In the genomic region with DNA sequence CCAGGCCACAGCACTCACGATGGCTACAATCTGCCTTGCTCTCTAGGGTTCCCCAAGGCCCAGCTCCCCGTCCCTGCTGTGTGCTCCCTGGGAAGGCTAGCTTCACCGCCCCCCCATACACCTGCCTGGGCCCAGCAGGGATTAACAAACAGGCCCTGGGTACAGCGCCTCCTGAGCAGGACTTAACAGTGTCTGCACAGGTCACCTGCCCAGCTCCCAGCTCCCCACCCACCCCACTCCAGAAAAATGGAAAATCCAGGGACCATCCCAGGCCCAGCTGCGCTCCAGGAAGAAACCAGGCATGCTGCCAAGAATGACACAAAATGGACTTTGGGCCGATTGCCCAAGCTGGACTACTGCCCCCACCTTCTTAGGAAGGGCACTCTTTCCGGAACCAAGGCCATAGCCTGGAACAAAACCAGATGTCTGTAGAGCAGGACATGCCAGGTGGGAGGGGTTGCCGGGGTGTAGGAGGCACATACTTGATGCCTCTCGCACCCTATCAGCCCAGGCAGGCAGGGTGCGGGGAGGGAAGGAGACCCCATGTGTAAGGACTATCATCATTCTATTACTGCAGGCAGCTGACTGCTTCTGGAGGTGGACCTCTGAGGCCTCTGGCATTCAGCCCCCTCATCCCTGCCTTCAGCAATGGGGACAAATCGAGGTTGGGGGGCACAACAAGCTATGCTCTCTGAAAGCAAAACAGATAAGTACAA, we compare ENCODE assay signal across 1 cellular context.
TF ChIP-seq lines count a peak whose summit lies in the region.

No MANE protein-coding gene starts in this region.

TF ChIP-seq in HepG2, 621 proteins besides CTCF, POLR2A, EP300 and RAD21 (continued from another document and continues in another):
- TF ChIP-seq, protein P1, sequence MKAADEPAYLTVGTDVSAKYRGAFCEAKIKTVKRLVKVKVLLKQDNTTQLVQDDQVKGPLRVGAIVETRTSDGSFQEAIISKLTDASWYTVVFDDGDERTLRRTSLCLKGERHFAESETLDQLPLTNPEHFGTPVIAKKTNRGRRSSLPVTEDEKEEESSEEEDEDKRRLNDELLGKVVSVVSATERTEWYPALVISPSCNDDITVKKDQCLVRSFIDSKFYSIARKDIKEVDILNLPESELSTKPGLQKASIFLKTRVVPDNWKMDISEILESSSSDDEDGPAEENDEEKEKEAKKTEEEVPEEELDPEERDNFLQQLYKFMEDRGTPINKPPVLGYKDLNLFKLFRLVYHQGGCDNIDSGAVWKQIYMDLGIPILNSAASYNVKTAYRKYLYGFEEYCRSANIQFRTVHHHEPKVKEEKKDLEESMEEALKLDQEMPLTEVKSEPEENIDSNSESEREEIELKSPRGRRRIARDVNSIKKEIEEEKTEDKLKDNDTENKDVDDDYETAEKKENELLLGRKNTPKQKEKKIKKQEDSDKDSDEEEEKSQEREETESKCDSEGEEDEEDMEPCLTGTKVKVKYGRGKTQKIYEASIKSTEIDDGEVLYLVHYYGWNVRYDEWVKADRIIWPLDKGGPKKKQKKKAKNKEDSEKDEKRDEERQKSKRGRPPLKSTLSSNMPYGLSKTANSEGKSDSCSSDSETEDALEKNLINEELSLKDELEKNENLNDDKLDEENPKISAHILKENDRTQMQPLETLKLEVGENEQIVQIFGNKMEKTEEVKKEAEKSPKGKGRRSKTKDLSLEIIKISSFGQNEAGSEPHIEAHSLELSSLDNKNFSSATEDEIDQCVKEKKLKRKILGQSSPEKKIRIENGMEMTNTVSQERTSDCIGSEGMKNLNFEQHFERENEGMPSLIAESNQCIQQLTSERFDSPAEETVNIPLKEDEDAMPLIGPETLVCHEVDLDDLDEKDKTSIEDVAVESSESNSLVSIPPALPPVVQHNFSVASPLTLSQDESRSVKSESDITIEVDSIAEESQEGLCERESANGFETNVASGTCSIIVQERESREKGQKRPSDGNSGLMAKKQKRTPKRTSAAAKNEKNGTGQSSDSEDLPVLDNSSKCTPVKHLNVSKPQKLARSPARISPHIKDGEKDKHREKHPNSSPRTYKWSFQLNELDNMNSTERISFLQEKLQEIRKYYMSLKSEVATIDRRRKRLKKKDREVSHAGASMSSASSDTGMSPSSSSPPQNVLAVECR (CRISPR knock-in tag; IDR thresholded peaks at IDR 0.05; ENCODE audit: borderline replicate concordance) = peak; percentile 83; the same call in 1 of the 2 replicates
- TF ChIP-seq ZNF282 (IDR thresholded peaks at IDR 0.05; ENCODE audit: partially characterized antibody) = no peak
- TF ChIP-seq ZFP1 (CRISPR knock-in tag; IDR thresholded peaks at IDR 0.05) = peak; percentile 95
- TF ChIP-seq MTF2 (CRISPR knock-in tag; IDR thresholded peaks at IDR 0.05; ENCODE audit: borderline replicate concordance) = peak; percentile 20; the same call in 1 of the 2 replicates
- TF ChIP-seq ZNF136 (CRISPR knock-in tag; IDR thresholded peaks at IDR 0.05; ENCODE audit: low read depth) = peak; percentile 95
- TF ChIP-seq, protein P2, sequence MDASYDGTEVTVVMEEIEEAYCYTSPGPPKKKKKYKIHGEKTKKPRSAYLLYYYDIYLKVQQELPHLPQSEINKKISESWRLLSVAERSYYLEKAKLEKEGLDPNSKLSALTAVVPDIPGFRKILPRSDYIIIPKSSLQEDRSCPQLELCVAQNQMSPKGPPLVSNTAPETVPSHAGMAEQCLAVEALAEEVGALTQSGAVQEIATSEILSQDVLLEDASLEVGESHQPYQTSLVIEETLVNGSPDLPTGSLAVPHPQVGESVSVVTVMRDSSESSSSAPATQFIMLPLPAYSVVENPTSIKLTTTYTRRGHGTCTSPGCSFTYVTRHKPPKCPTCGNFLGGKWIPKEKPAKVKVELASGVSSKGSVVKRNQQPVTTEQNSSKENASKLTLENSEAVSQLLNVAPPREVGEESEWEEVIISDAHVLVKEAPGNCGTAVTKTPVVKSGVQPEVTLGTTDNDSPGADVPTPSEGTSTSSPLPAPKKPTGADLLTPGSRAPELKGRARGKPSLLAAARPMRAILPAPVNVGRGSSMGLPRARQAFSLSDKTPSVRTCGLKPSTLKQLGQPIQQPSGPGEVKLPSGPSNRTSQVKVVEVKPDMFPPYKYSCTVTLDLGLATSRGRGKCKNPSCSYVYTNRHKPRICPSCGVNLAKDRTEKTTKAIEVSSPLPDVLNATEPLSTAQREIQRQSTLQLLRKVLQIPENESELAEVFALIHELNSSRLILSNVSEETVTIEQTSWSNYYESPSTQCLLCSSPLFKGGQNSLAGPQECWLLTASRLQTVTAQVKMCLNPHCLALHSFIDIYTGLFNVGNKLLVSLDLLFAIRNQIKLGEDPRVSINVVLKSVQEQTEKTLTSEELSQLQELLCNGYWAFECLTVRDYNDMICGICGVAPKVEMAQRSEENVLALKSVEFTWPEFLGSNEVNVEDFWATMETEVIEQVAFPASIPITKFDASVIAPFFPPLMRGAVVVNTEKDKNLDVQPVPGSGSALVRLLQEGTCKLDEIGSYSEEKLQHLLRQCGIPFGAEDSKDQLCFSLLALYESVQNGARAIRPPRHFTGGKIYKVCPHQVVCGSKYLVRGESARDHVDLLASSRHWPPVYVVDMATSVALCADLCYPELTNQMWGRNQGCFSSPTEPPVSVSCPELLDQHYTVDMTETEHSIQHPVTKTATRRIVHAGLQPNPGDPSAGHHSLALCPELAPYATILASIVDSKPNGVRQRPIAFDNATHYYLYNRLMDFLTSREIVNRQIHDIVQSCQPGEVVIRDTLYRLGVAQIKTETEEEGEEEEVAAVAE (CRISPR knock-in tag; IDR thresholded peaks at IDR 0.05; ENCODE audit: borderline replicate concordance) = peak; percentile 95
- TF ChIP-seq ZFP36 (IDR thresholded peaks at IDR 0.05; ENCODE audit: borderline replicate concordance, low read depth, low read length, partially characterized antibody) = no peak
- peak; percentile 98 for TF ChIP-seq ZKSCAN8 (CRISPR knock-in tag; IDR thresholded peaks at IDR 0.05; ENCODE audit: borderline replicate concordance)
- no peak; the same call in 1 of the 2 replicates for TF ChIP-seq ARHGAP35 (CRISPR knock-in tag; IDR thresholded peaks at IDR 0.05; ENCODE audit: borderline replicate concordance)
- TF ChIP-seq YY1 (IDR thresholded peaks at IDR 0.05; ENCODE audit: insufficient read depth, insufficient replicate concordance, low read depth, low read length) = peak; percentile 77
- peak; percentile 89; the same call in 1 of the 2 replicates for TF ChIP-seq ZNF709 (CRISPR knock-in tag; IDR thresholded peaks at IDR 0.05)
- peak; percentile 99 for TF ChIP-seq SALL2 (CRISPR knock-in tag; IDR thresholded peaks at IDR 0.05)
- TF ChIP-seq MTF1 (CRISPR knock-in tag; IDR thresholded peaks at IDR 0.05) = no peak
- TF ChIP-seq CEBPG (CRISPR knock-in tag; IDR thresholded peaks at IDR 0.05) = peak; percentile 99
- peak; percentile 99 for TF ChIP-seq ZNF747 (CRISPR knock-in tag; IDR thresholded peaks at IDR 0.05; ENCODE audit: borderline replicate concordance)
- TF ChIP-seq TEAD2 (CRISPR knock-in tag; IDR thresholded peaks at IDR 0.05) = no peak
- TF ChIP-seq REXO4 (CRISPR knock-in tag; IDR thresholded peaks at IDR 0.05; ENCODE audit: borderline replicate concordance) = no peak
- peak; percentile 68 for TF ChIP-seq ATF7 (IDR thresholded peaks at IDR 0.05)
- TF ChIP-seq ATF7 (CRISPR knock-in tag; IDR thresholded peaks at IDR 0.05) = peak; percentile 99
- peak; percentile 97 for TF ChIP-seq HNRNPL (IDR thresholded peaks at IDR 0.05; ENCODE audit: low read depth, low read length)
- TF ChIP-seq TAF15 (IDR thresholded peaks at IDR 0.05; ENCODE audit: low read depth, low read length, poor library complexity, severe bottlenecking) = no peak
- TF ChIP-seq ZNF615 (CRISPR knock-in tag; IDR thresholded peaks at IDR 0.05; ENCODE audit: borderline replicate concordance) = peak; percentile 99; the same call in 1 of the 2 replicates
- TF ChIP-seq ZBTB8A (CRISPR knock-in tag; IDR thresholded peaks at IDR 0.05; ENCODE audit: borderline replicate concordance, low read depth) = peak; percentile 57; the same call in 1 of the 2 replicates
- peak; percentile 98; the same call in 1 of the 2 replicates for TF ChIP-seq ZNF292 (CRISPR knock-in tag; IDR thresholded peaks at IDR 0.05; ENCODE audit: borderline replicate concordance, low read depth)
- peak; percentile 100 for TF ChIP-seq SALL1 (CRISPR knock-in tag; IDR thresholded peaks at IDR 0.05)
- no peak for TF ChIP-seq DNMT1 (CRISPR knock-in tag; IDR thresholded peaks at IDR 0.05)
- TF ChIP-seq ARNT (IDR thresholded peaks at IDR 0.05) = no peak
- 0 out of 2 replicates have a peak, but pooled peaks have one; percentile 80 for TF ChIP-seq ZNF232 (CRISPR knock-in tag; IDR thresholded peaks at IDR 0.05; ENCODE audit: borderline replicate concordance)
- no peak; the same call in 1 of the 2 replicates for TF ChIP-seq NFYB (CRISPR knock-in tag; IDR thresholded peaks at IDR 0.05)
- TF ChIP-seq MTA3 (CRISPR knock-in tag; IDR thresholded peaks at IDR 0.05) = no peak
- peak; percentile 100 for TF ChIP-seq KDM4B (CRISPR knock-in tag; IDR thresholded peaks at IDR 0.05)
- TF ChIP-seq, protein P3, sequence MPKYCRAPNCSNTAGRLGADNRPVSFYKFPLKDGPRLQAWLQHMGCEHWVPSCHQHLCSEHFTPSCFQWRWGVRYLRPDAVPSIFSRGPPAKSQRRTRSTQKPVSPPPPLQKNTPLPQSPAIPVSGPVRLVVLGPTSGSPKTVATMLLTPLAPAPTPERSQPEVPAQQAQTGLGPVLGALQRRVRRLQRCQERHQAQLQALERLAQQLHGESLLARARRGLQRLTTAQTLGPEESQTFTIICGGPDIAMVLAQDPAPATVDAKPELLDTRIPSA (CRISPR knock-in tag; IDR thresholded peaks at IDR 0.05; ENCODE audit: borderline replicate concordance) = no peak
- peak; percentile 76; the same call in 1 of the 2 replicates for TF ChIP-seq LCORL (IDR thresholded peaks at IDR 0.05)
- TF ChIP-seq LCORL (CRISPR knock-in tag; IDR thresholded peaks at IDR 0.05) = peak; percentile 100
- peak; percentile 78 for TF ChIP-seq ZNF501 (CRISPR knock-in tag; IDR thresholded peaks at IDR 0.05)
- TF ChIP-seq AGO2 (optimal IDR thresholded peaks at IDR 0.05; ENCODE audit: low read depth, low read length) = no peak
- TF ChIP-seq EED (CRISPR knock-in tag; IDR thresholded peaks at IDR 0.05) = peak; percentile 81; the same call in 1 of the 2 replicates
- peak; percentile 99 for TF ChIP-seq NFIC (IDR thresholded peaks at IDR 0.05; ENCODE audit: low read length)
- peak; percentile 90 for TF ChIP-seq JARID2 (CRISPR knock-in tag; IDR thresholded peaks at IDR 0.05; ENCODE audit: insufficient replicate concordance)
- TF ChIP-seq SRSF9 (IDR thresholded peaks at IDR 0.05; ENCODE audit: borderline replicate concordance, insufficient read depth, low read depth, low read length, poor library complexity, severe bottlenecking) = no peak
- TF ChIP-seq, protein P4, sequence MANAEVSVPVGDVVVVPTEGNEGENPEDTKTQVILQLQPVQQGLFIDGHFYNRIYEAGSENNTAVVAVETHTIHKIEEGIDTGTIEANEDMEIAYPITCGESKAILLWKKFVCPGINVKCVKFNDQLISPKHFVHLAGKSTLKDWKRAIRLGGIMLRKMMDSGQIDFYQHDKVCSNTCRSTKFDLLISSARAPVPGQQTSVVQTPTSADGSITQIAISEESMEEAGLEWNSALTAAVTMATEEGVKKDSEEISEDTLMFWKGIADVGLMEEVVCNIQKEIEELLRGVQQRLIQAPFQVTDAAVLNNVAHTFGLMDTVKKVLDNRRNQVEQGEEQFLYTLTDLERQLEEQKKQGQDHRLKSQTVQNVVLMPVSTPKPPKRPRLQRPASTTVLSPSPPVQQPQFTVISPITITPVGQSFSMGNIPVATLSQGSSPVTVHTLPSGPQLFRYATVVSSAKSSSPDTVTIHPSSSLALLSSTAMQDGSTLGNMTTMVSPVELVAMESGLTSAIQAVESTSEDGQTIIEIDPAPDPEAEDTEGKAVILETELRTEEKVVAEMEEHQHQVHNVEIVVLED (CRISPR knock-in tag; IDR thresholded peaks at IDR 0.05; ENCODE audit: borderline replicate concordance) = peak; percentile 81; the same call in 1 of the 2 replicates
- TF ChIP-seq KAT7 (CRISPR knock-in tag; IDR thresholded peaks at IDR 0.05; ENCODE audit: borderline replicate concordance) = peak; percentile 97
- no peak for TF ChIP-seq MBNL3 (CRISPR knock-in tag; conservative IDR thresholded peaks at IDR 0.05)
- TF ChIP-seq ZNF317 (CRISPR knock-in tag; IDR thresholded peaks at IDR 0.05) = peak; percentile 92
- TF ChIP-seq FLYWCH1 (CRISPR knock-in tag; IDR thresholded peaks at IDR 0.05) = 0 out of 2 replicates have a peak, but pooled peaks have one; percentile 21
- 0 out of 2 replicates have a peak, but pooled peaks have one; percentile 68 for TF ChIP-seq SIN3B (IDR thresholded peaks at IDR 0.05; ENCODE audit: low read length)
- TF ChIP-seq, protein P5, sequence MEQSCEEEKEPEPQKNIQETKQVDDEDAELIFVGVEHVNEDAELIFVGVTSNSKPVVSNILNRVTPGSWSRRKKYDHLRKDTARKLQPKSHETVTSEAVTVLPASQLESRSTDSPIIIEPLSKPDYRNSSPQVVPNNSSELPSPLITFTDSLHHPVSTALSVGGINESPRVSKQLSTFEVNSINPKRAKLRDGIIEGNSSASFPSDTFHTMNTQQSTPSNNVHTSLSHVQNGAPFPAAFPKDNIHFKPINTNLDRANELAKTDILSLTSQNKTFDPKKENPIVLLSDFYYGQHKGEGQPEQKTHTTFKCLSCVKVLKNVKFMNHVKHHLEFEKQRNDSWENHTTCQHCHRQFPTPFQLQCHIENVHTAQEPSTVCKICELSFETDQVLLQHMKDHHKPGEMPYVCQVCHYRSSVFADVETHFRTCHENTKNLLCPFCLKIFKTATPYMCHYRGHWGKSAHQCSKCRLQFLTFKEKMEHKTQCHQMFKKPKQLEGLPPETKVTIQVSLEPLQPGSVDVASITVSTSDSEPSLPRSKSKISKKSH (CRISPR knock-in tag; IDR thresholded peaks at IDR 0.05; ENCODE audit: borderline replicate concordance) = peak; percentile 80
- TF ChIP-seq SNAPC2 (CRISPR knock-in tag; IDR thresholded peaks at IDR 0.05) = peak; percentile 97
- peak; percentile 77; the same call in 1 of the 2 replicates for TF ChIP-seq REL (CRISPR knock-in tag; conservative IDR thresholded peaks at IDR 0.05)
- 0 out of 2 replicates have a peak, but pooled peaks have one; percentile 46 for TF ChIP-seq CENPT (CRISPR knock-in tag; IDR thresholded peaks at IDR 0.05; ENCODE audit: low read depth)
- TF ChIP-seq, protein P6, sequence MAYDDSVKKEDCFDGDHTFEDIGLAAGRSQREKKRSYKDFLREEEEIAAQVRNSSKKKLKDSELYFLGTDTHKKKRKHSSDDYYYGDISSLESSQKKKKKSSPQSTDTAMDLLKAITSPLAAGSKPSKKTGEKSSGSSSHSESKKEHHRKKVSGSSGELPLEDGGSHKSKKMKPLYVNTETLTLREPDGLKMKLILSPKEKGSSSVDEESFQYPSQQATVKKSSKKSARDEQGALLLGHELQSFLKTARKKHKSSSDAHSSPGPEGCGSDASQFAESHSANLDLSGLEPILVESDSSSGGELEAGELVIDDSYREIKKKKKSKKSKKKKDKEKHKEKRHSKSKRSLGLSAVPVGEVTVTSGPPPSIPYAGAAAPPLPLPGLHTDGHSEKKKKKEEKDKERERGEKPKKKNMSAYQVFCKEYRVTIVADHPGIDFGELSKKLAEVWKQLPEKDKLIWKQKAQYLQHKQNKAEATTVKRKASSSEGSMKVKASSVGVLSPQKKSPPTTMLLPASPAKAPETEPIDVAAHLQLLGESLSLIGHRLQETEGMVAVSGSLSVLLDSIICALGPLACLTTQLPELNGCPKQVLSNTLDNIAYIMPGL (CRISPR knock-in tag; IDR thresholded peaks at IDR 0.05; ENCODE audit: borderline replicate concordance in 1 of 2, low read depth in 1 of 2) = peak; percentile 84 to 92; a peak in 3 of 4 replicates
- TF ChIP-seq, protein P7, sequence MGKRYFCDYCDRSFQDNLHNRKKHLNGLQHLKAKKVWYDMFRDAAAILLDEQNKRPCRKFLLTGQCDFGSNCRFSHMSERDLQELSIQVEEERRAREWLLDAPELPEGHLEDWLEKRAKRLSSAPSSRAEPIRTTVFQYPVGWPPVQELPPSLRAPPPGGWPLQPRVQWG (CRISPR knock-in tag; IDR thresholded peaks at IDR 0.05; ENCODE audit: borderline replicate concordance, low read depth) = no peak
